ENCODE assay signal across 12 cellular contexts in genomic region chr9:36878986-36879982, GRCh38.
DNase-seq lines count a peak whose midpoint lies in the region; ATAC-seq and TF ChIP-seq lines count a peak whose summit lies in the region.
"Had no signal": no experiment of that assay in that cellular context is flagged by ENCODE, and none has a peak within 500 bp of the region (broad histone marks: within the 10 kb centered on the region; RNA-seq: fewer than 3 reads in every experiment).

No MANE protein-coding gene starts in this region.

- no peak overlapping the region for H3K27ac Mint-ChIP-seq in activated T-helper 17 cell treated with anti-CD3 and anti-CD28 coated beads, Interleukin-2, amount 50 U/mL, for 72 hours
- H3K27ac Mint-ChIP-seq: HFFc6 had no signal

- H3K9me3 Mint-ChIP-seq in activated T-helper 17 cell treated with anti-CD3 and anti-CD28 coated beads, Interleukin-2, amount 50 U/mL, for 72 hours = no peaks in the 10 kb centered on the region

- no peaks in the 10 kb centered on the region for H3K27me3 ChIP-seq in uterus
- H3K27me3 ChIP-seq: right lobe of liver had no signal

- DNase-seq in GM19238 (ENCODE audit: insufficient read length, low spot score) (peak; percentile 41), NOMO-1 (lab: John Stamatoyannopoulos, UW; ENCODE audit: unreplicated experiment in 2 of 2) (no peak), NCI-H526 treated with DMSO at 0.1 percent for 48 hours (lab: John Stamatoyannopoulos, UW) (no peak), occipital lobe (lab: John Stamatoyannopoulos, UW) (no peak), uterus (no peak)
- DNase-seq: HFFc6, NCI-H1092 treated with DMSO at 0.1 percent for 48 hours, stomach had no signal

- no peak overlapping the region for H3K27ac ChIP-seq in uterus
- H3K27ac ChIP-seq: right lobe of liver, stomach had no signal

- H3K4me3 Mint-ChIP-seq in activated T-helper 17 cell treated with anti-CD3 and anti-CD28 coated beads, Interleukin-2, amount 50 U/mL, for 72 hours = no peak overlapping the region
- H3K4me3 Mint-ChIP-seq: HFFc6 had no signal

- no peaks in the 10 kb centered on the region for H3K9me3 ChIP-seq in uterus
- H3K9me3 ChIP-seq: right lobe of liver, stomach had no signal

- no peak overlapping the region for H3K4me3 ChIP-seq in uterus
- H3K4me3 ChIP-seq: right lobe of liver, stomach had no signal

- no peak for TF ChIP-seq CTCF in uterus (IDR thresholded peaks at IDR 0.05)

- H3K36me3 ChIP-seq in uterus = no peaks in the 10 kb centered on the region
- H3K36me3 ChIP-seq: right lobe of liver, stomach had no signal

- TF ChIP-seq POLR2A in GM18505 (IDR thresholded peaks at IDR 0.05; ENCODE audit: borderline replicate concordance, extremely low read depth, insufficient read depth, insufficient read length) (peak; percentile 1), uterus (IDR thresholded peaks at IDR 0.05) (no peak)

- ATAC-seq in GM18505 (IDR thresholded peaks at IDR 0.05; ENCODE audit: unreplicated experiment) = peak; percentile 56
- ATAC-seq in HG02981 (IDR thresholded peaks at IDR 0.05; ENCODE audit: unreplicated experiment) = peak; percentile 68
- ATAC-seq in activated T-helper 17 cell treated with anti-CD3 and anti-CD28 coated beads, Interleukin-2, amount 50 U/mL, for 72 hours (replicated peaks) = peak; percentile 83

- peaks cover 21% of the 10 kb centered on the region for H3K27me3 Mint-ChIP-seq in activated T-helper 17 cell treated with anti-CD3 and anti-CD28 coated beads, Interleukin-2, amount 50 U/mL, for 72 hours

- no peaks in the 10 kb centered on the region for H3K36me3 Mint-ChIP-seq in activated T-helper 17 cell treated with anti-CD3 and anti-CD28 coated beads, Interleukin-2, amount 50 U/mL, for 72 hours (ENCODE audit: low read depth)

- H3K4me1 ChIP-seq in uterus = no peaks in the 10 kb centered on the region
- H3K4me1 ChIP-seq: right lobe of liver, stomach had no signal

- intact Hi-C loops in uterus (cut with DNase I; ENCODE audit: low total_unique reads) = no loop called here

- H3K4me1 Mint-ChIP-seq in activated T-helper 17 cell treated with anti-CD3 and anti-CD28 coated beads, Interleukin-2, amount 50 U/mL, for 72 hours = no peaks in the 10 kb centered on the region
